Comparison of ENCODE assay signal across 12 cellular contexts in genomic region chr5:87308024-87308423, GRCh38. TPM values are rescaled to one million over a fixed set of nuclear protein-coding genes. Genes with fewer than 3 reads are reported as not detected.
DNase-seq lines count a peak whose midpoint lies in the region; ATAC-seq and TF ChIP-seq lines count a peak whose summit lies in the region.
"Had no signal": no experiment of that assay in that cellular context is flagged by ENCODE, and none has a peak within 500 bp of the region (broad histone marks: within the 10 kb centered on the region; RNA-seq: fewer than 3 reads in every experiment).

No MANE protein-coding gene starts in this region.

- no peak overlapping the region for H3K27ac Mint-ChIP-seq in chondrocyte (ENCODE audit: unreplicated experiment)
- H3K27ac Mint-ChIP-seq: stimulated activated naive CD8-positive, alpha-beta T cell treated with anti-CD3 and anti-CD28 coated beads, Interleukin-15, amount 100 ng/mL, for 72 hours had no signal

- H2AFZ ChIP-seq in KMS-11 (ENCODE audit: low read depth): no peak overlapping the region

- no peak overlapping the region for H3K9ac ChIP-seq in KMS-11

- no peaks in the 10 kb centered on the region for H3K36me3 ChIP-seq in KMS-11 (ENCODE audit: insufficient read depth)

- ATAC-seq in GM19397 (IDR thresholded peaks at IDR 0.05; ENCODE audit: unreplicated experiment): peak; percentile 97
- ATAC-seq in HG02938 (IDR thresholded peaks at IDR 0.05; ENCODE audit: unreplicated experiment): peak; percentile 89
- ATAC-seq: A549; stimulated activated naive CD8-positive, alpha-beta T cell treated with anti-CD3 and anti-CD28 coated beads, Interleukin-15, amount 100 ng/mL, for 72 hours had no signal

- no peak overlapping the region for H3K4me3 Mint-ChIP-seq in chondrocyte (ENCODE audit: unreplicated experiment)
- H3K4me3 Mint-ChIP-seq: stimulated activated naive CD8-positive, alpha-beta T cell treated with anti-CD3 and anti-CD28 coated beads, Interleukin-15, amount 100 ng/mL, for 72 hours had no signal

- peaks cover 9% of the 10 kb centered on the region; the same call in 1 of the 2 replicates for H3K79me2 ChIP-seq in KMS-11 (ENCODE audit: insufficient read depth, low read depth)

- H3K4me2 ChIP-seq in KMS-11: peak overlapping the region; percentile 9; the same call in 1 of the 2 replicates
- H3K4me2 ChIP-seq: A549 had no signal

- peaks cover 15% of the 10 kb centered on the region for H3K4me1 ChIP-seq in KMS-11 (ENCODE audit: low read depth, poor library complexity, severe bottlenecking)
- H3K4me1 ChIP-seq: A549 had no signal

- H3K4me1 Mint-ChIP-seq in chondrocyte (ENCODE audit: low read depth): peaks cover 29% of the 10 kb centered on the region

- DNase-seq in CMK (ENCODE audit: low read depth) (peak; percentile 7), chondrocyte (ENCODE audit: low spot score) (no peak), HEK293T (ENCODE audit: extremely low spot score) (no peak), GM13976 (ENCODE audit: low spot score) (no peak)
- DNase-seq in stimulated activated CD4-positive, alpha-beta T cell treated with anti-CD3 and anti-CD28 coated beads, Interleukin-12 subunit alpha, Interleukin-12 subunit beta, amount 100 ng/mL, for 4 hours: no peak
- DNase-seq: midbrain; stimulated activated naive CD8-positive, alpha-beta T cell treated with anti-CD3 and anti-CD28 coated beads, Interleukin-15, amount 100 ng/mL, for 72 hours had no signal

- TF ChIP-seq CTCF in KMS-11 (conservative IDR thresholded peaks at IDR 0.05; ENCODE audit: low read depth, low read length) (no peak), chondrocyte (IDR thresholded peaks at IDR 0.05) (no peak), GM13976 (IDR thresholded peaks at IDR 0.05; ENCODE audit: borderline replicate concordance, control extremely low read depth, extremely low read depth, insufficient read depth, missing control alignments) (no peak)

- POLR2A ChIA-PET in HEK293T (lab: Yijun Ruan, JAX): no interaction called here

- no peaks in the 10 kb centered on the region for H3K9me3 Mint-ChIP-seq in chondrocyte (ENCODE audit: low read depth)

- H3K27me3 ChIP-seq in KMS-11 (ENCODE audit: insufficient read depth, low read depth): no peaks in the 10 kb centered on the region

- no peak overlapping the region for H3K27ac ChIP-seq in KMS-11
- H3K27ac ChIP-seq: A549, skin epidermis had no signal

- in situ Hi-C loops in GM13976 (cut with MboI; ENCODE audit: low sequenced_read_pairs, unreplicated experiment): no loop called here

- H3K4me3 ChIP-seq in KMS-11 (IDR thresholded peaks at IDR 0.05; ENCODE audit: insufficient read depth, low read depth, low read length): no peak overlapping the region
- H3K4me3 ChIP-seq: A549, skin epidermis had no signal

- peaks cover 22% of the 10 kb centered on the region for H3K36me3 Mint-ChIP-seq in chondrocyte (ENCODE audit: low read depth)

- H4K20me1 ChIP-seq in KMS-11 (ENCODE audit: insufficient read depth): no peaks in the 10 kb centered on the region

- CTCF ChIA-PET in HEK293T (lab: Yijun Ruan, JAX): no interaction called here

- H3K27me3 Mint-ChIP-seq in chondrocyte (ENCODE audit: low read depth): no peaks in the 10 kb centered on the region
- H3K27me3 Mint-ChIP-seq: stimulated activated naive CD8-positive, alpha-beta T cell treated with anti-CD3 and anti-CD28 coated beads, Interleukin-15, amount 100 ng/mL, for 72 hours had no signal

TF ChIP-seq in HEK293T, 16 proteins besides CTCF, POLR2A, EP300 and RAD21:
- TF ChIP-seq HDGF (IDR thresholded peaks at IDR 0.05; ENCODE audit: borderline replicate concordance) (no peak), ARNT (IDR thresholded peaks at IDR 0.05) (no peak), CTBP1 (IDR thresholded peaks at IDR 0.05; ENCODE audit: borderline replicate concordance) (no peak), PKNOX1 (IDR thresholded peaks at IDR 0.05) (no peak), SUZ12 (IDR thresholded peaks at IDR 0.05) (no peak), FOXA1 (IDR thresholded peaks at IDR 0.05) (no peak), ELF4 (IDR thresholded peaks at IDR 0.05) (no peak), NFRKB (IDR thresholded peaks at IDR 0.05) (no peak), FOXM1 (IDR thresholded peaks at IDR 0.05; ENCODE audit: borderline replicate concordance) (no peak), TARDBP (IDR thresholded peaks at IDR 0.05) (no peak), ZNF384 (IDR thresholded peaks at IDR 0.05) (no peak), FOXK2 (IDR thresholded peaks at IDR 0.05) (no peak)

RNA-seq across cellular contexts. Expression of gene RASA1, which starts 40.3 kb away (rescaled TPM):
- total RNA-seq in chondrocyte: 35.0 to 38.9 TPM (median 38.3 TPM) in 3 replicates
